28 cellular contexts compared by ENCODE assay signal in the genomic region with DNA sequence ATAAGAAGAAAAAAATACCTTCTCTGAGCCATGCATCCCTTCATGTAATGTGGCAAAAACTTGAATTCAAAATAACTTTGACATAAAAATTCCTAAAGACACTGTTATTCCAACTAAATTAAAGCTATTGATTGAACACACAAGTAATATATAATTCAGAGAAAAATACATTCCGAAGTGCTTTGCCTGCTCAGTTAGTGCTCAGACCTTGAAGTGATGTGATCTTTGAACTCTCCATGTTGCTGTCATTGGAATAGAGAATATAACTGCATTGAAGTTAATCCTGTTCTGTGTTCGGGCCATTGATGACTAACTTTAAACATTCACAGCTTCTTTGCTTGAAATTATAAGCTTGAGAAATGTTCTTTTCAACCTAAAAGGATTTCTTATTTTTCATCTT.
"Had no signal": no experiment of that assay in that cellular context is flagged by ENCODE, and none has a peak within 500 bp of the region (broad histone marks: within the 10 kb centered on the region; RNA-seq: fewer than 3 reads in every experiment).

No MANE protein-coding gene starts in this region.

- DNase-seq: colonic mucosa; cortex of kidney; dermis blood vessel endothelial cell; dorsolateral prefrontal cortex; effector CD4-positive, alpha-beta T cell; effector CD8-positive, alpha-beta T cell; effector memory CD4-positive, alpha-beta T cell; effector memory CD8-positive, alpha-beta T cell; endodermal cell; erythroblast; esophagus squamous epithelium; foreskin fibroblast; foreskin keratinocyte; foreskin melanocyte; gastrocnemius medialis; glutamatergic neuron; head of caudate nucleus; heart left ventricle; heart right ventricle had no signal

- H3K9me3 ChIP-seq: colonic mucosa, esophagus muscularis mucosa, esophagus squamous epithelium, gastrocnemius medialis, gastroesophageal sphincter, heart left ventricle, heart right ventricle had no signal

- H3K4me1 ChIP-seq: colonic mucosa, esophagus muscularis mucosa, esophagus squamous epithelium, foreskin keratinocyte, gastrocnemius medialis, gastroesophageal sphincter had no signal

- H3K27me3 Mint-ChIP-seq: dendritic cell treated with granulocyte-macrophage colony-stimulating factor and Interleukin-4, amounts not matched to agents 40 ng/mL and 50 ng/mL, for 4 days; effector memory CD8-positive, alpha-beta T cell had no signal

- ATAC-seq: effector memory CD8-positive, alpha-beta T cell; esophagus mucosa; foreskin keratinocyte; gastrocnemius medialis; gastroesophageal sphincter; heart left ventricle; heart right ventricle had no signal

- H3K9me3 Mint-ChIP-seq: dendritic cell treated with granulocyte-macrophage colony-stimulating factor and Interleukin-4, amounts not matched to agents 40 ng/mL and 50 ng/mL, for 4 days; effector memory CD8-positive, alpha-beta T cell; endodermal cell had no signal

- H3K27me3 ChIP-seq: colonic mucosa, dorsolateral prefrontal cortex, esophagus muscularis mucosa, esophagus squamous epithelium, foreskin keratinocyte, gastrocnemius medialis, gastroesophageal sphincter, heart left ventricle, heart right ventricle had no signal

- H3K36me3 ChIP-seq: colonic mucosa had no signal

- H3K27ac ChIP-seq: colonic mucosa, coronary artery, dorsolateral prefrontal cortex, epithelial cell of prostate, esophagus muscularis mucosa, esophagus squamous epithelium, foreskin keratinocyte, gastrocnemius medialis, gastroesophageal sphincter, heart left ventricle, heart right ventricle had no signal

- H3K27ac Mint-ChIP-seq: dendritic cell treated with granulocyte-macrophage colony-stimulating factor and Interleukin-4, amounts not matched to agents 40 ng/mL and 50 ng/mL, for 4 days; effector memory CD8-positive, alpha-beta T cell; endodermal cell had no signal

- FAIRE-seq: colon, endometrium, frontal cortex had no signal

- H3K4me3 Mint-ChIP-seq: dendritic cell treated with granulocyte-macrophage colony-stimulating factor and Interleukin-4, amounts not matched to agents 40 ng/mL and 50 ng/mL, for 4 days; effector memory CD8-positive, alpha-beta T cell; endodermal cell had no signal

- H3K4me3 ChIP-seq: colonic mucosa, coronary artery, dorsolateral prefrontal cortex, esophagus muscularis mucosa, esophagus squamous epithelium, gastrocnemius medialis, gastroesophageal sphincter, heart left ventricle, heart right ventricle had no signal
